ENCODE assay signal across 1 cellular context in the genomic region with DNA sequence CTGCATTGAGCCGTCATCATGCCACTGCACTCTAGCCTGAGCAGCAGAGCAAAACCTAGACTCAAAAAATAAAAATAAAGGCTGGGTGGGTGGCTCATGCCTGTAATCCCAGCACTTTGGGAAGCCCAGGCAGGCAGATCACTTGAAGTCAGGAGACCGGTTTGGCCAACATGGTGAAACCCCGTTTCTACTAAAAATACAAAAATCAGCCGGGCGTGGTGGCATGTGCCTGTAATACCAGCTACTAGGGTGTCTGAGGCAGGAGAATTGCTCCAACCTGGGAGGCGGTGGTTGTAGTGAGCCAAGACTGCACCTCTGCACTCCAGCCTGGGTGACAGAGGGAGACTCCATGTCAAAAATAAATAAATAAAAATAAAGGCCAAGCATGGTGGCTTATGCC.
TF ChIP-seq lines count a peak whose summit lies in the region.

No MANE protein-coding gene starts in this region.

TF ChIP-seq in HepG2, 621 proteins besides CTCF, POLR2A, EP300 and RAD21:
- TF ChIP-seq CCDC6 (CRISPR knock-in tag; IDR thresholded peaks at IDR 0.05) (0 out of 2 replicates have a peak, but pooled peaks have one; percentile 3), ZNF34 (CRISPR knock-in tag; IDR thresholded peaks at IDR 0.05; ENCODE audit: borderline replicate concordance) (0 out of 2 replicates have a peak, but pooled peaks have one; percentile 6), PAWR (CRISPR knock-in tag; IDR thresholded peaks at IDR 0.05; ENCODE audit: borderline replicate concordance) (0 out of 2 replicates have a peak, but pooled peaks have one; percentile 27), ZMAT3 (CRISPR knock-in tag; conservative IDR thresholded peaks at IDR 0.05) (peak; percentile 18; the same call in 1 of the 2 replicates), ZNF678 (CRISPR knock-in tag; IDR thresholded peaks at IDR 0.05) (0 out of 2 replicates have a peak, but pooled peaks have one; percentile 1), RXRA (CRISPR knock-in tag; IDR thresholded peaks at IDR 0.05) (0 out of 2 replicates have a peak, but pooled peaks have one; percentile 15)
- TF ChIP-seq, protein P1, sequence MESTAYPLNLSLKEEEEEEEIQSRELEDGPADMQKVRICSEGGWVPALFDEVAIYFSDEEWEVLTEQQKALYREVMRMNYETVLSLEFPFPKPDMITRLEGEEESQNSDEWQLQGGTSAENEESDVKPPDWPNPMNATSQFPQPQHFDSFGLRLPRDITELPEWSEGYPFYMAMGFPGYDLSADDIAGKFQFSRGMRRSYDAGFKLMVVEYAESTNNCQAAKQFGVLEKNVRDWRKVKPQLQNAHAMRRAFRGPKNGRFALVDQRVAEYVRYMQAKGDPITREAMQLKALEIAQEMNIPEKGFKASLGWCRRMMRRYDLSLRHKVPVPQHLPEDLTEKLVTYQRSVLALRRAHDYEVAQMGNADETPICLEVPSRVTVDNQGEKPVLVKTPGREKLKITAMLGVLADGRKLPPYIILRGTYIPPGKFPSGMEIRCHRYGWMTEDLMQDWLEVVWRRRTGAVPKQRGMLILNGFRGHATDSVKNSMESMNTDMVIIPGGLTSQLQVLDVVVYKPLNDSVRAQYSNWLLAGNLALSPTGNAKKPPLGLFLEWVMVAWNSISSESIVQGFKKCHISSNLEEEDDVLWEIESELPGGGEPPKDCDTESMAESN (CRISPR knock-in tag; conservative IDR thresholded peaks at IDR 0.05), result 0 out of 2 replicates have a peak, but pooled peaks have one; percentile 17
